Comparison of ENCODE assay signal across 8 cellular contexts in genomic region chr15:40338041-40338657, GRCh38. TPM values are rescaled to one million over a fixed set of nuclear protein-coding genes. Genes with fewer than 3 reads are reported as not detected.
DNase-seq lines count a peak whose midpoint lies in the region; ATAC-seq and TF ChIP-seq lines count a peak whose summit lies in the region.

No MANE protein-coding gene starts in this region.

- H3K36me3 ChIP-seq in prostate gland, result no peaks in the 10 kb centered on the region
- no peaks in the 10 kb centered on the region for H3K36me3 ChIP-seq in aorta (ENCODE audit: control insufficient read depth in 1 of 2, insufficient read depth in 2 of 2, low read length in 1 of 2)

- H3K4me3 ChIP-seq in Jurkat, Clone E6-1 (ENCODE audit: low read length), result no peak overlapping the region
- H3K4me3 ChIP-seq in prostate gland (no peak overlapping the region), aorta (ENCODE audit: low read length in 2 of 2) (no peak overlapping the region)

- intact Hi-C loops in prostate gland (cut with DNase I) (loop anchor here (5.0 kb wide), 1 partner anchor 61 kb away; no protein-coding TSS in a partner anchor), aorta (cut with DNase I) (loop anchor here in 1 of 2 donors (2.0 kb wide), 1 partner anchor 15 kb away; the partner anchor contains the start of gene INAFM2)

- 48% methylated on average over 11 of the region's 11 CpGs for WGBS in prostate gland
- whole genome bisulfite sequencing in aorta, 2 donors, result 13 to 17% methylated on average over 11 of the region's 11 CpGs

- ATAC-seq in aorta (ENCODE audit: low FRiP score), result no peak

- H3K27ac ChIP-seq in prostate gland (peak overlapping the region in 1 of 2 donors; percentile 24), aorta (ENCODE audit: low read depth in 1 of 2, low read length in 2 of 2) (peak overlapping the region; percentile 96)

- H3K4me1 ChIP-seq in prostate gland (replicated peaks), result peaks cover 20% of the 10 kb centered on the region
- no peaks in the 10 kb centered on the region for H3K4me1 ChIP-seq in aorta (ENCODE audit: control insufficient read depth in 1 of 2, insufficient read depth in 2 of 2, low read length in 2 of 2)

- no peak for TF ChIP-seq POLR2A in prostate gland (IDR thresholded peaks at IDR 0.05)

- no peaks in the 10 kb centered on the region for H3K9me3 ChIP-seq in prostate gland
- no peaks in the 10 kb centered on the region for H3K9me3 ChIP-seq in aorta (ENCODE audit: control insufficient read depth, low read length)

- in situ Hi-C loops in SK-MEL-5 (cut with HindIII; ENCODE audit: low pct_unique_long_range_greater_than_20kb, low sequenced_read_pairs), result no loop called here

- DNase-seq in NCI-H1417 (lab: John Stamatoyannopoulos, UW) (peak; percentile 43 to 68 (median 55)), NCI-H1417 treated with DMSO at 0.1 percent for 48 hours (lab: John Stamatoyannopoulos, UW) (no peak), SK-MEL-5 (ENCODE audit: low read depth, low spot score) (peak; percentile 75), glomerular visceral epithelial cell (ENCODE audit: extremely low spot score) (peak; percentile 83), prostate gland (ENCODE audit: low spot score) (no peak), aorta (peak; percentile 90 to 91)
- peak; percentile 73 for DNase-seq in Jurkat, Clone E6-1 (ENCODE audit: low read depth, low spot score)
- DNase-seq in activated gamma-delta T cell treated with anti-CD3 and anti-CD28 coated beads, Interleukin-2, amount 50 U/mL, for 16 hours (ENCODE audit: low read depth), result peak; percentile 67

- peak in 3 of 4 experiments; percentile 45 to 60 (median 56) for TF ChIP-seq CTCF in prostate gland (IDR thresholded peaks at IDR 0.05)

- no peaks in the 10 kb centered on the region for H3K27me3 ChIP-seq in prostate gland (replicated peaks; ENCODE audit: insufficient read depth)
- no peaks in the 10 kb centered on the region for H3K27me3 ChIP-seq in aorta (ENCODE audit: control insufficient read depth in 1 of 2, insufficient read depth in 2 of 2, low read length in 1 of 2)

RNA-seq across cellular contexts. Expression of gene CCDC9B, which starts 2.6 kb away (rescaled TPM):
- 1.5 TPM for polyA plus RNA-seq in Jurkat, Clone E6-1 (2012; ENCODE audit: insufficient read depth, insufficient read length)
- total RNA-seq in SK-MEL-5 (2014; rRNA removed; shearing (Covaris generic)), result 5.0 and 5.5 TPM in 2 replicates
- 4.3 and 4.9 TPM in 2 replicates for polyA plus RNA-seq in SK-MEL-5 (2015; cell fraction: cytosol; rRNA removed)
- 51.2 and 53.9 TPM in 2 replicates for polyA plus RNA-seq in SK-MEL-5 (2015; cell fraction: nucleus; rRNA removed)
- 10 to 100 TPM in 1 of 2 donors, 1 to 10 TPM in 1; 9.0 to 29.7 TPM for total RNA-seq in prostate gland
- 10 to 100 TPM; 59.6 to 66.6 TPM for total RNA-seq in aorta
- polyA plus RNA-seq in aorta, result 10 to 100 TPM; 16.2 to 44.2 TPM

RNA-seq across cellular contexts. Expression of gene PHGR1, which starts 12.7 kb away (rescaled TPM):
- polyA plus RNA-seq in Jurkat, Clone E6-1 (2012; ENCODE audit: insufficient read depth, insufficient read length), result not detected
- total RNA-seq in SK-MEL-5 (2014; rRNA removed; shearing (Covaris generic)), result not detected in 2 replicates
- not detected in 2 replicates for polyA plus RNA-seq in SK-MEL-5 (2015; cell fraction: cytosol; rRNA removed)
- polyA plus RNA-seq in SK-MEL-5 (2015; cell fraction: nucleus; rRNA removed), result not detected in 2 replicates
- total RNA-seq in prostate gland (not detected), aorta (not detected)
- polyA plus RNA-seq in aorta, result 1,000 to 10,000 TPM in 1 of 2 donors, 10 to 100 TPM in 1; 45.9 to 1,323 TPM

RNA-seq across cellular contexts. Expression of gene INAFM2, which starts 14.7 kb away (rescaled TPM):
- polyA plus RNA-seq in Jurkat, Clone E6-1 (2012; ENCODE audit: insufficient read depth, insufficient read length), result 23.3 TPM
- total RNA-seq in SK-MEL-5 (2014; rRNA removed; shearing (Covaris generic)), result 11.5 and 12.3 TPM in 2 replicates
- 11.6 and 17.8 TPM in 2 replicates for polyA plus RNA-seq in SK-MEL-5 (2015; cell fraction: cytosol; rRNA removed)
- 7.5 and 7.6 TPM in 2 replicates for polyA plus RNA-seq in SK-MEL-5 (2015; cell fraction: nucleus; rRNA removed)
- 10 to 100 TPM; 18.7 to 24.3 TPM for total RNA-seq in prostate gland
- total RNA-seq in aorta, result 10 to 100 TPM; 59.4 to 70.0 TPM
- 10 to 100 TPM; 26.0 to 53.6 TPM for polyA plus RNA-seq in aorta

RNA-seq across cellular contexts. Expression of gene DISP2, which starts 19.9 kb away (rescaled TPM):
- 4.3 TPM for polyA plus RNA-seq in Jurkat, Clone E6-1 (2012; ENCODE audit: insufficient read depth, insufficient read length)
- 0.34 and 0.80 TPM in 2 replicates for total RNA-seq in SK-MEL-5 (2014; rRNA removed; shearing (Covaris generic))
- 0.65 and 0.84 TPM in 2 replicates for polyA plus RNA-seq in SK-MEL-5 (2015; cell fraction: cytosol; rRNA removed)
- polyA plus RNA-seq in SK-MEL-5 (2015; cell fraction: nucleus; rRNA removed), result 0.25 and 0.35 TPM in 2 replicates
- total RNA-seq in prostate gland (1 to 10 TPM in 1 of 2 donors, under 1 TPM in 1; 0.27 to 1.6 TPM), aorta (under 1 TPM; 0.49 to 0.60 TPM)
- under 1 TPM; 0.08 to 0.13 TPM for polyA plus RNA-seq in aorta

RNA-seq across cellular contexts. Expression of gene PLCB2, which starts 30.4 kb away (rescaled TPM):
- 20.5 TPM for polyA plus RNA-seq in Jurkat, Clone E6-1 (2012; ENCODE audit: insufficient read depth, insufficient read length)
- total RNA-seq in SK-MEL-5 (2014; rRNA removed; shearing (Covaris generic)), result 1.9 and 3.2 TPM in 2 replicates
- polyA plus RNA-seq in SK-MEL-5 (2015; cell fraction: cytosol; rRNA removed), result 0.69 and 1.4 TPM in 2 replicates
- 4.2 and 6.5 TPM in 2 replicates for polyA plus RNA-seq in SK-MEL-5 (2015; cell fraction: nucleus; rRNA removed)
- total RNA-seq in prostate gland (10 to 100 TPM in 1 of 2 donors, 1 to 10 TPM in 1; 1.5 to 13.0 TPM), aorta (10 to 100 TPM; 23.6 to 55.8 TPM)
- polyA plus RNA-seq in aorta, result 1 to 10 TPM; 5.8 to 7.2 TPM

Comparison
In these comparisons a context has a peak if more than half of its experiments do, and no peak if none do; other contexts are left out.
1. DNase-seq: peak in NCI-H1417 (3 of 3), Jurkat, Clone E6-1 (single experiment), SK-MEL-5 (single experiment), activated gamma-delta T cell treated with anti-CD3 and anti-CD28 coated beads, Interleukin-2, amount 50 U/mL, for 16 hours (single experiment), glomerular visceral epithelial cell (single experiment) and aorta (2 of 2); none in NCI-H1417 treated with DMSO at 0.1 percent for 48 hours (single experiment) and prostate gland (single experiment).